In the genomic region with DNA sequence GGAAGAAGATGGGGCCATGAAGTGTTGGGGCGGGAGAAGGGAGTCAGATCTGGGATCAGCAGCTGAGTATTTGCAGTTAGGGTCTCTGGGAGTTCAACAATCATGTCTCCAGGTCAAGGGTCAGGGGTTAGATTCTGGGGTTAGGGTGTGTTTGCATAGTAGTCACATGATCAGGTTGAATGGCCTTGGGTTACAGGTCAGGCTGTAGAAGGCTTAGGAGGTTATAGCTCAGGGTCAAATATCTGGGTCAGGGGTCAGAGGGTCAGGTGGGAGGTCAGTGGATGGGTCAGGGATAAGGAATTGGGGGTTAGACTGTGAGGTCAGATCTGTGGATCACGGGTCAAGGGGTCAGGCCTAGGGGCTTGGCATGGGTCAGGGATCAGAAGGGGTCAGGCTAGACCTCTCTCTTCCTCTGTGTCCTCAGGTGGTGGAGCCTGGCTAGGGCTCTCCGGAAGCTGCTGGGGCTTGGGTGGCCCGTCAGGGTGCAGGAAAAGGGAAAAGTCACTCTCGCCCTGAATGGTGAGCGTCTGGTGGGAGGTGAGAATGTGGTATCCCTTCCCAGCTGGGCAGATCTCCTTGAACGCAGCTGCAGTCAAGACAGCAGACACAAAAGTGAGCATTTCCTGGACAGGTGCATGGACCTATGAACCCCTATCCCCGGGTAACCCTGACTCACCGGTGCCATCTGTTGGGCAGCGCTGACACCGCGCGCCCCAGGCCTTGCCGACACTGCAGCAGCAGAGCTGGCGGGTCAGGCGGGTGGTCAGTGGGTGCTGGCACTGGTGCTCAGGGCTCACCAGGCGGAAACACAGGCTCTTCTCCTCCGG, we compare ENCODE assay signal across 8 cellular contexts. TPM values are rescaled to one million over a fixed set of nuclear protein-coding genes. Genes with fewer than 3 reads are reported as not detected.
DNase-seq lines count a peak whose midpoint lies in the region; ATAC-seq and TF ChIP-seq lines count a peak whose summit lies in the region.

No MANE protein-coding gene starts in this region.

- no peaks in the 10 kb centered on the region for H3K9me3 Mint-ChIP-seq in Calu3 (ENCODE audit: low read depth, unreplicated experiment)

- CTCF ChIA-PET in Calu3 (lab: Charles Lee), result interaction anchor here (0.6 to 1.3 kb wide), 3 partner anchors 11 to 23 kb away, joined by 3 to 4 read pairs (median 3); partner anchors contain the start of gene FAM89B

- DNase-seq in Calu3 (peak; percentile 82), NCI-H345 (lab: John Stamatoyannopoulos, UW) (peak; percentile 76), fibroblast of the aortic adventitia (ENCODE audit: low read depth) (no peak), sciatic nerve (ENCODE audit: low spot score) (no peak)
- DNase-seq in activated CD8-positive, alpha-beta memory T cell treated with anti-CD3 and anti-CD28 coated beads, Interleukin-2, amount 50 U/mL, for 4 hours, result peak; percentile 71

- H3K27me3 Mint-ChIP-seq in Calu3 (ENCODE audit: unreplicated experiment), result no peaks in the 10 kb centered on the region

- intact Hi-C loops in Calu3 (cut with micrococcal nuclease; ENCODE audit: unreplicated experiment) (no loop called here), sciatic nerve (cut with DNase I) (no loop called here)

- ATAC-seq in GM21619 (IDR thresholded peaks at IDR 0.05; ENCODE audit: unreplicated experiment), result peak; percentile 60
- peak; percentile 17 for ATAC-seq in sciatic nerve
- no peak for ATAC-seq in HG03039 (IDR thresholded peaks at IDR 0.05; ENCODE audit: unreplicated experiment)
- no peak for ATAC-seq in GM21723 (IDR thresholded peaks at IDR 0.05; ENCODE audit: unreplicated experiment)

- BruUV-seq in Calu3 (replicated peaks; lab: Mats Ljungman, UMichigan), result TSS peak; percentile 29

- peak overlapping the region; percentile 11 for H3K27ac Mint-ChIP-seq in Calu3 (ENCODE audit: unreplicated experiment)

- peak; percentile 41 for TF ChIP-seq CTCF in Calu3 (IDR thresholded peaks at IDR 0.05; ENCODE audit: unreplicated experiment)
- peak; percentile 39 for TF ChIP-seq CTCF in fibroblast of the aortic adventitia (IDR thresholded peaks at IDR 0.05; ENCODE audit: insufficient read depth, low read length)

- peaks cover 76% of the 10 kb centered on the region for H3K36me3 Mint-ChIP-seq in Calu3 (ENCODE audit: insufficient read depth, unreplicated experiment)

- peak overlapping the region; percentile 13 for H3K4me3 Mint-ChIP-seq in Calu3 (ENCODE audit: low read depth, unreplicated experiment)

- no peak overlapping the region for H3K4me3 ChIP-seq in fibroblast of the aortic adventitia (ENCODE audit: low read depth, low read length)

- peaks cover 45% of the 10 kb centered on the region for H3K4me1 Mint-ChIP-seq in Calu3 (ENCODE audit: low read depth, unreplicated experiment)

RNA-seq across cellular contexts. Expression of gene LTBP3, which starts 6.4 kb away (rescaled TPM):
- total RNA-seq in Calu3 (2022), result 166 and 169 TPM in 2 replicates
- 47.3 and 147 TPM in 2 replicates for total RNA-seq in fibroblast of the aortic adventitia (ENCODE audit: low replicate concordance)
- total RNA-seq in sciatic nerve, result 306 TPM

RNA-seq across cellular contexts. Expression of gene ZNRD2, which starts 18.5 kb away (rescaled TPM):
- total RNA-seq in Calu3 (2022) (40.7 and 45.3 TPM in 2 replicates), fibroblast of the aortic adventitia (ENCODE audit: low replicate concordance) (27.2 and 48.0 TPM in 2 replicates), sciatic nerve (23.7 TPM)

RNA-seq across cellular contexts. Expression of gene FAM89B, which starts 20.6 kb away (rescaled TPM):
- total RNA-seq in Calu3 (2022) (29.8 and 30.6 TPM in 2 replicates), fibroblast of the aortic adventitia (ENCODE audit: low replicate concordance) (5.6 and 21.6 TPM in 2 replicates), sciatic nerve (44.1 TPM)

RNA-seq across cellular contexts. Expression of gene EHBP1L1, which starts 24.1 kb away (rescaled TPM):
- total RNA-seq in Calu3 (2022), result 73.7 and 81.0 TPM in 2 replicates
- 52.2 and 58.5 TPM in 2 replicates for total RNA-seq in fibroblast of the aortic adventitia (ENCODE audit: low replicate concordance)
- 149 TPM for total RNA-seq in sciatic nerve

RNA-seq across cellular contexts. Expression of gene SCYL1, which starts 26.9 kb away (rescaled TPM):
- total RNA-seq in Calu3 (2022) (47.8 and 53.6 TPM in 2 replicates), fibroblast of the aortic adventitia (ENCODE audit: low replicate concordance) (32.1 and 76.8 TPM in 2 replicates), sciatic nerve (64.0 TPM)

Comparison
In these comparisons a context has a peak if more than half of its experiments do, and no peak if none do; other contexts are left out.
1. DNase-seq: peak in Calu3 (single experiment), NCI-H345 (single experiment) and activated CD8-positive, alpha-beta memory T cell treated with anti-CD3 and anti-CD28 coated beads, Interleukin-2, amount 50 U/mL, for 4 hours (single experiment); none in fibroblast of the aortic adventitia (single experiment) and sciatic nerve (single experiment).
2. ATAC-seq: peak in GM21619 (single experiment) and sciatic nerve (single experiment); none in HG03039 (single experiment) and GM21723 (single experiment).